ENCODE assay signal across 15 cellular contexts in genomic region chr19:35224681-35225604, GRCh38. TPM values are rescaled to one million over a fixed set of nuclear protein-coding genes. Genes with fewer than 3 reads are reported as not detected.
DNase-seq lines count a peak whose midpoint lies in the region; ATAC-seq and TF ChIP-seq lines count a peak whose summit lies in the region.
"Had no signal": no experiment of that assay in that cellular context is flagged by ENCODE, and none has a peak within 500 bp of the region (broad histone marks: within the 10 kb centered on the region; RNA-seq: fewer than 3 reads in every experiment).

No MANE protein-coding gene starts in this region.

- H2BK5ac ChIP-seq in H9 (ENCODE audit: insufficient read length, low read length), result no peak overlapping the region

- no peak overlapping the region for H3K56ac ChIP-seq in H9 (ENCODE audit: insufficient read length, low read depth, low read length)

- peak in 1 of 2 donors; percentile 96 for ATAC-seq in naive B cell (ENCODE audit: low read depth in 2 of 2)

- H3K27ac ChIP-seq in BLaER1 treated with 17β-estradiol and CSF1 and Interleukin-3, amounts not matched to agents 10 nM and 100 nM, result no peak overlapping the region
- H3K27ac ChIP-seq in H9 (ENCODE audit: insufficient read length, low read depth, low read length) (no peak overlapping the region), colonic mucosa (no peak overlapping the region)
- H3K27ac ChIP-seq: SK-N-MC had no signal

- TF ChIP-seq CTCF in H9 (conservative IDR thresholded peaks at IDR 0.05), result peak; percentile 54
- TF ChIP-seq CTCF in colonic mucosa (IDR thresholded peaks at IDR 0.05), result no peak

- peak overlapping the region; percentile 60 to 81 (median 73) for H3K4me2 ChIP-seq in BLaER1 treated with 17β-estradiol and CSF1 and Interleukin-3, amounts not matched to agents 10 nM and 100 nM
- H3K4me2 ChIP-seq in H9 (ENCODE audit: insufficient read depth, insufficient read length, low read length), result no peak overlapping the region
- H3K4me2 ChIP-seq: smooth muscle cell had no signal

- H3K79me1 ChIP-seq in H9 (ENCODE audit: insufficient read depth, low read depth, low read length, poor library complexity, severe bottlenecking), result no peaks in the 10 kb centered on the region

- peaks cover 29 to 45% (median 37%) of the 10 kb centered on the region in 10 experiments for H3K4me1 ChIP-seq in BLaER1 treated with 17β-estradiol and CSF1 and Interleukin-3, amounts not matched to agents 10 nM and 100 nM
- H3K4me1 ChIP-seq in H9 (ENCODE audit: insufficient read depth, low read length), result no peaks in the 10 kb centered on the region; the same call in 1 of the 2 replicates
- no peaks in the 10 kb centered on the region for H3K4me1 ChIP-seq in colonic mucosa

- H2AFZ ChIP-seq in H9 (ENCODE audit: low read length), result no peak overlapping the region

- H3K9me3 Mint-ChIP-seq in H9, result no peaks in the 10 kb centered on the region; a peak in 1 of 5 replicates
- H3K9me3 Mint-ChIP-seq in naive B cell, result no peaks in the 10 kb centered on the region
- H3K9me3 Mint-ChIP-seq: CD8-positive, alpha-beta memory T cell had no signal

- H3K36me3 Mint-ChIP-seq in H9 (ENCODE audit: insufficient read depth in 1 of 3, low read depth in 3 of 3), result no peaks in the 10 kb centered on the region; a peak in 2 of 7 replicates
- H3K36me3 Mint-ChIP-seq in naive B cell, result no peaks in the 10 kb centered on the region
- H3K36me3 Mint-ChIP-seq: CD8-positive, alpha-beta memory T cell had no signal

- peaks cover 9 to 23% of the 10 kb centered on the region in 2 experiments for H3K4me1 Mint-ChIP-seq in H9
- peaks cover 7 to 38% (median 33%) of the 10 kb centered on the region in 3 donors for H3K4me1 Mint-ChIP-seq in naive B cell

- H3K23ac ChIP-seq in H9 (ENCODE audit: insufficient read length, low read depth, low read length), result no peak overlapping the region

- no peak overlapping the region for H2BK15ac ChIP-seq in H9 (ENCODE audit: low read depth, low read length)

- H3K27me3 Mint-ChIP-seq in H9 (ENCODE audit: low read depth) (peaks cover 2% of the 10 kb centered on the region), naive B cell (peaks cover 0 to 6% (median 5%) of the 10 kb centered on the region in 3 donors)

- no peaks in the 10 kb centered on the region for H3K79me2 ChIP-seq in H9 (ENCODE audit: insufficient read depth, low read length)

- intact Hi-C loops in colonic mucosa (cut with DNase I), result loop anchor here (10.0 kb wide), 1 partner anchor 160 kb away; no protein-coding TSS in a partner anchor

- no peak overlapping the region for H2BK120ac ChIP-seq in H9 (ENCODE audit: low read depth, low read length, poor library complexity, severe bottlenecking)

- H3K36me3 ChIP-seq in BLaER1 treated with 17β-estradiol and CSF1 and Interleukin-3, amounts not matched to agents 10 nM and 100 nM, result no peaks in the 10 kb centered on the region
- H3K36me3 ChIP-seq in colonic mucosa, result no peaks in the 10 kb centered on the region

- no peak overlapping the region for H3K4me3 ChIP-seq in BLaER1 treated with 17β-estradiol and CSF1 and Interleukin-3, amounts not matched to agents 10 nM and 100 nM
- no peak overlapping the region for H3K4me3 ChIP-seq in colonic mucosa
- H3K4me3 ChIP-seq: SK-N-MC, smooth muscle cell had no signal

- H4K5ac ChIP-seq in H9 (ENCODE audit: insufficient read length, low read depth, low read length), result no peak overlapping the region

- no peak overlapping the region; the same call in 1 of the 2 replicates for H3K14ac ChIP-seq in H9 (ENCODE audit: insufficient read depth, low read length)

- peaks cover 0 to 17% (median 6%) of the 10 kb centered on the region in 11 experiments; a peak in 8 of 22 replicates for H3K9me3 ChIP-seq in BLaER1 treated with 17β-estradiol and CSF1 and Interleukin-3, amounts not matched to agents 10 nM and 100 nM (replicated peaks in 1 of 11)
- H3K9me3 ChIP-seq in H9 (ENCODE audit: control insufficient read depth, low read depth, low read length) (no peaks in the 10 kb centered on the region), colonic mucosa (no peaks in the 10 kb centered on the region)

- H4K8ac ChIP-seq in H9 (replicated peaks; ENCODE audit: insufficient read length, low read depth, low read length), result no peak overlapping the region

- H3T11ph ChIP-seq in H9 (ENCODE audit: low read length), result no peak overlapping the region

- no peak overlapping the region for H2BK20ac ChIP-seq in H9 (ENCODE audit: low read depth, low read length, poor library complexity, severe bottlenecking)

- no peaks in the 10 kb centered on the region for H3K23me2 ChIP-seq in H9 (ENCODE audit: insufficient read length, low read depth, low read length, poor library complexity, severe bottlenecking)

- H3K9ac ChIP-seq in BLaER1 treated with 17β-estradiol and CSF1 and Interleukin-3, amounts not matched to agents 10 nM and 100 nM, result peak overlapping the region in 2 of 11 experiments; percentile 3 to 28; a peak in 1 of 22 replicates
- no peak overlapping the region for H3K9ac ChIP-seq in H9 (ENCODE audit: extremely low read depth, insufficient read length, low read length)
- no peak overlapping the region for H3K9ac ChIP-seq in colonic mucosa (ENCODE audit: low read depth in 2 of 2, low read length in 2 of 2)

- H4K91ac ChIP-seq in H9 (ENCODE audit: insufficient read length, low read depth, low read length), result no peak overlapping the region

- H2AK5ac ChIP-seq in H9 (ENCODE audit: insufficient read length, low read length), result no peak overlapping the region

- no peaks in the 10 kb centered on the region for H4K20me1 ChIP-seq in BLaER1 treated with 17β-estradiol and CSF1 and Interleukin-3, amounts not matched to agents 10 nM and 100 nM
- H4K20me1 ChIP-seq in H9 (ENCODE audit: control insufficient read depth, insufficient read depth, insufficient read length), result no peaks in the 10 kb centered on the region

- no CpG with 5 or more reads among the region's 41 CpGs for WGBS in H9 (ENCODE audit: extremely low coverage, insufficient read length, low lambda C conversion rate)

- no peak overlapping the region for H3K4me3 Mint-ChIP-seq in H9
- peak overlapping the region in 5 of 8 donors; percentile 24 to 69 (median 47) for H3K4me3 Mint-ChIP-seq in naive B cell
- H3K4me3 Mint-ChIP-seq: CD8-positive, alpha-beta memory T cell had no signal

- no peaks in the 10 kb centered on the region for H3K27me3 ChIP-seq in BLaER1 treated with 17β-estradiol and CSF1 and Interleukin-3, amounts not matched to agents 10 nM and 100 nM
- H3K27me3 ChIP-seq in H9 (ENCODE audit: insufficient read depth, low read length) (no peaks in the 10 kb centered on the region), colonic mucosa (no peaks in the 10 kb centered on the region)

- no peak overlapping the region for H2BK12ac ChIP-seq in H9 (ENCODE audit: insufficient read length, low read depth, low read length)

- H3K27ac Mint-ChIP-seq in H9 (no peak overlapping the region), naive B cell (peak overlapping the region in 5 of 6 donors; percentile 27 to 89 (median 76))

- no peak overlapping the region for H3K18ac ChIP-seq in H9 (ENCODE audit: insufficient read length, low read depth, low read length)

- DNase-seq in H9 (peak; percentile 80), colonic mucosa (peak; percentile 79), naive B cell (peak; percentile 65), NCI-H128 (lab: John Stamatoyannopoulos, UW; ENCODE audit: unreplicated experiment) (no peak), DMS79 (lab: John Stamatoyannopoulos, UW) (no peak), GDM1 (lab: John Stamatoyannopoulos, UW) (no peak)
- no peak for DNase-seq in activated CD4-positive, CD25-positive, alpha-beta regulatory T cell treated with anti-CD3 and anti-CD28 coated beads, Interleukin-2, amount 50 U/mL, for 72 hours
- DNase-seq: activated CD4-positive, alpha-beta T cell treated with anti-CD3 and anti-CD28 coated beads, Interleukin-2, amount 50 U/mL, for 1 hour; amygdala; CD8-positive, alpha-beta memory T cell; hippocampal formation; NCI-H524 had no signal

- no peak overlapping the region for H3K4ac ChIP-seq in H9 (ENCODE audit: low read depth, low read length)

RNA-seq across cellular contexts. Expression of gene FAM187B, which starts 3.6 kb away (rescaled TPM):
- total RNA-seq in H9 (2021) (not detected in 2 replicates), colonic mucosa (not detected)
- not detected for polyA plus RNA-seq in naive B cell (ENCODE audit: low read depth in 6 of 6)
- total RNA-seq: CD8-positive, alpha-beta memory T cell; smooth muscle cell had no signal
- polyA plus RNA-seq: CD8-positive, alpha-beta memory T cell; smooth muscle cell had no signal

RNA-seq across cellular contexts. Expression of gene LSR, which starts 23.9 kb away (rescaled TPM):
- total RNA-seq in H9 (2021), result 151 and 152 TPM in 2 replicates
- 100 to 1,000 TPM; 252 TPM for total RNA-seq in colonic mucosa
- polyA plus RNA-seq in naive B cell (ENCODE audit: low read depth in 6 of 6), result 10 to 100 TPM; 11.7 to 46.3 (median 34.8) TPM

RNA-seq across cellular contexts. Expression of gene USF2, which starts 43.8 kb away (rescaled TPM):
- total RNA-seq in H9 (2021), result 113 and 123 TPM in 2 replicates
- 100 to 1,000 TPM in 1 of 2 donors, 10 to 100 TPM in 1; 86.5 to 108 TPM for total RNA-seq in colonic mucosa
- polyA plus RNA-seq in naive B cell (ENCODE audit: low read depth in 6 of 6), result 10 to 100 TPM in 4 of 6 donors, 1 to 10 TPM in 2; 1.9 to 15.5 (median 10.4) TPM

RNA-seq across cellular contexts. Expression of gene HAMP, which starts 57.4 kb away (rescaled TPM):
- 0.52 and 0.83 TPM in 2 replicates for total RNA-seq in H9 (2021)
- not detected for total RNA-seq in colonic mucosa
- polyA plus RNA-seq in naive B cell (ENCODE audit: low read depth in 6 of 6), result under 1 TPM in 1 of 6 donors, not detected in 5; 0.12 TPM
- total RNA-seq: smooth muscle cell had no signal
- polyA plus RNA-seq: CD8-positive, alpha-beta memory T cell; smooth muscle cell had no signal

Comparison
In these comparisons a context has a peak if more than half of its experiments do, and no peak if none do; other contexts are left out.
1. DNase-seq: peak in H9 (single experiment), colonic mucosa (single experiment) and naive B cell (single experiment); none in NCI-H128 (single experiment), DMS79 (single experiment), activated CD4-positive, CD25-positive, alpha-beta regulatory T cell treated with anti-CD3 and anti-CD28 coated beads, Interleukin-2, amount 50 U/mL, for 72 hours (single experiment) and GDM1 (single experiment).
2. H3K27ac Mint-ChIP-seq: peak in naive B cell (5 of 6); none in H9 (0 of 3).
3. H3K4me3 Mint-ChIP-seq: peak in naive B cell (5 of 8); none in H9 (0 of 2).